8 cellular contexts compared by ENCODE assay signal in the genomic region with DNA sequence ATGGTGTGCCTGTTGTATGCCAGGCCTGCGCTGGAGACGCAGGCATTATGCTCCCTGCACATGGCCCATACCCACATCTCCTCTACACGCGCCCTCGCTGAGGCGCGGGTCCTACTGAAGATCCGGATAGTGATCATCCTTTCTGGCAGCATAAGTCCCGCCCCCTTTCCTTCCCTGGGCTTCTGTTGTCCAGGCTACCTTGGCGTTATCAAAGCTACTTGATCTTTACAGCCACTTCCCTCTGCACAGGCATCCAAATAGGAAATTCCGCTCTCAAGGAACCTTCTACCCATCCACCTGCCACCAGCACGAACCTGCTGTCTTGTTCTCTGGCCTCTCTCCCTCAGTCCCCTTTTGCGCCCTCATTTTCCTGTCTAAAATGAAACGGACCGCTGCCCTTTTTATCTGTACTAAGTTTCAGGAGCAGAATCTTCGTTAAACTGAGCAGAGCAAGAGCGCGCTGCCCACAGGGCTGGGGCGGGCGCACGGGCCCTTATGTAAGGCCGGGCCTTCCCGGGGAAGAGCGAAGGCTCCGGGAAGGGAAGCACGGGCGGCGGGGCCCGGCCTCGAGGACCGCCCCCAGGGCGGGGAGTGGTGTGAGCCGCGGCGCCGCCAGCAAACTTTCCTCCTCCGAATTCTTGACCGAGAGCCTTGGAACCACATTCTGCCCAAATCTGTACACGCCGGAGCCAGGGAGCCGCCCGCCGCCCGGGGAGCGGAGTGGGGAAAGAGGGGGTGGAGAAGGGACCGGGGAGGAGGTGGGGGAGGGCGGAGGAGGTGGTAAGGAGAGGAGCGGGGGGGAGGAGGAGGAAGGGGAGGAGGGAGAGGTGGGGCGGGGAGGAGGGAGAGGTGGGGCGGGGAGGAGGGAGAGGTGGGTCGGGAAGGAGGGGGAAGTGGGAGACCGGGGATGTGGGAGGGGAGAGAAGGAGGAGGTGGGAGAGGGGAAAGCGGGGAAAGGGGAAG. TPM values are rescaled to one million over a fixed set of nuclear protein-coding genes. Genes with fewer than 3 reads are reported as not detected.
DNase-seq lines count a peak whose midpoint lies in the region; ATAC-seq and TF ChIP-seq lines count a peak whose summit lies in the region.

No MANE protein-coding gene starts in this region.

- peak overlapping the region; percentile 50 for H3K4me3 ChIP-seq in mesodermal cell (ENCODE audit: extremely low read depth, insufficient read depth, low read length, poor library complexity, severe bottlenecking)

- no peaks in the 10 kb centered on the region for H3K4me1 ChIP-seq in mesodermal cell (ENCODE audit: control insufficient read depth, insufficient read depth, low read length, poor library complexity, severe bottlenecking)

- ATAC-seq in HG02763 (IDR thresholded peaks at IDR 0.05; ENCODE audit: unreplicated experiment) = peak; percentile 44
- no peak for ATAC-seq in GM18861 (IDR thresholded peaks at IDR 0.05; ENCODE audit: unreplicated experiment)

- peak overlapping the region; percentile 70 for H3K27ac ChIP-seq in epithelial cell of prostate
- H3K27ac ChIP-seq in mesodermal cell (ENCODE audit: low read depth, low read length, severe bottlenecking) = peak overlapping the region; percentile 84

- 1 to 7% methylated on average over 27 to 30 of the region's 53 CpGs for WGBS in mesodermal cell (ENCODE audit: insufficient coverage in 2 of 2), 2 experiments

- H3K36me3 ChIP-seq in mesodermal cell (ENCODE audit: control insufficient read depth, insufficient read depth, low read length) = no peaks in the 10 kb centered on the region

- TF ChIP-seq POLR2A in GM10847 (IDR thresholded peaks at IDR 0.05; ENCODE audit: extremely low read depth, insufficient read length) = peak; percentile 7

- DNase-seq in NCI-H524 treated with DMSO at 0.1 percent for 48 hours (lab: John Stamatoyannopoulos, UW) = peak; percentile 6
- peak; percentile 39 for DNase-seq in activated CD8-positive, alpha-beta memory T cell treated with anti-CD3 and anti-CD28 coated beads, Interleukin-2, amount 50 U/mL, for 4 hours
- no peak for DNase-seq in epithelial cell of prostate (ENCODE audit: low read depth, low spot score)
- DNase-seq in stimulated activated naive CD4-positive, alpha-beta T cell treated with Interleukin-2 at 50 U/mL for 16 hours (lab: John Stamatoyannopoulos, UW) = peak; percentile 46

- H3K9me3 ChIP-seq in mesodermal cell (ENCODE audit: control insufficient read depth, low read length) = no peaks in the 10 kb centered on the region

RNA-seq across cellular contexts. Expression of a gene that starts 0.9 kb away (rescaled TPM):
- not detected for polyA plus RNA-seq in mesodermal cell (2013, experiment 1 of 2)
- not detected for polyA plus RNA-seq in mesodermal cell (2013, experiment 2 of 2)

RNA-seq across cellular contexts. Expression of a gene that starts 44.4 kb away (rescaled TPM):
- 672 TPM for polyA plus RNA-seq in mesodermal cell (2013, experiment 1 of 2)
- polyA plus RNA-seq in mesodermal cell (2013, experiment 2 of 2) = 742 TPM
